10 cellular contexts compared by ENCODE assay signal in the genomic region with DNA sequence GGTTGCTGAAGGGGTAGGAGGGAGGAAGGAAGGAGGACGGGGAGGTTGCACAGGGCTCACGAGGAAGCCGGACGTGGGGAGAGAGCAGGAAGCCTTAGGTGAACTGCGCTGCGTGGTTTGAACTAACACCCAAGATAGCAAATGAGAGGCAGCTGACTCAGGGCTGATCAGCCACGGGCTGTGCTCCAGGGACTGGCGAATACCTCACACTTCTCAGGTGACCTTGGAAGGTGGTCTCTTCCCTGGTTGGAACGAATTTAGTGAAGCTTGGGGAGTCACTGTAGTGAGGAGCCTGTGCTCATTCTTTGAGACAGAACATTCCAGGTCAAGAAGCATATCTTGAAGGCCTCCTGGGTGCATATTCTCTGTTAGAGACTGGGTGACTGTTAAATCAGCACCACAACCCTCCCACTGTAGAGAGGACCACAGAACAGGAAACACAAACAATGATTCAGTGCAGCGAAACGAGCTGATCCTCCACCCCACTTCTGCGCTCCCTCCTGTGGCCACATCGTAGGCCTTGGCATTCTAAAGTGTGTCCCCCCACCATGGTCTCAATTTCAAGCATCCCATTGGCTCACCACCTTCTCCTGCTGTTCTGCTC. TPM values are rescaled to one million over a fixed set of nuclear protein-coding genes. Genes with fewer than 3 reads are reported as not detected.
DNase-seq lines count a peak whose midpoint lies in the region; ATAC-seq, FAIRE-seq and TF ChIP-seq lines count a peak whose summit lies in the region.
"Had no signal": no experiment of that assay in that cellular context is flagged by ENCODE, and none has a peak within 500 bp of the region (broad histone marks: within the 10 kb centered on the region; RNA-seq: fewer than 3 reads in every experiment).

No MANE protein-coding gene starts in this region.

- H3K4me2 ChIP-seq in BLaER1 treated with 17β-estradiol and CSF1 and Interleukin-3, amounts not matched to agents 10 nM and 100 nM, result peak overlapping the region; percentile 83 to 99 (median 97)
- H3K4me2 ChIP-seq in H1 (ENCODE audit: insufficient read depth in 1 of 2, low read depth in 2 of 2, low read length in 2 of 2) (no peak overlapping the region), OCI-LY7 (ENCODE audit: low read length) (no peak overlapping the region)

- H2BK5ac ChIP-seq in H1 (ENCODE audit: low read depth, low read length), result no peak overlapping the region

- peak overlapping the region; percentile 79 for H3K4me3 Mint-ChIP-seq in activated CD4-positive, alpha-beta T cell treated with anti-CD3 and anti-CD28 coated beads, Interleukin-2, amount 10 ng/mL, durations not matched to agents 7 days and 5 days

- no peak overlapping the region for H3K4ac ChIP-seq in H1 (replicated peaks; ENCODE audit: insufficient read length, low read depth, low read length)

- H3K9me3 Mint-ChIP-seq in activated CD4-positive, alpha-beta T cell treated with anti-CD3 and anti-CD28 coated beads, Interleukin-2, amount 10 ng/mL, durations not matched to agents 7 days and 5 days, result no peaks in the 10 kb centered on the region

- H4K5ac ChIP-seq in H1 (ENCODE audit: insufficient read length, low read depth, low read length), result no peak overlapping the region

- peaks cover 72% of the 10 kb centered on the region for H3K4me1 Mint-ChIP-seq in activated CD4-positive, alpha-beta T cell treated with anti-CD3 and anti-CD28 coated beads, Interleukin-2, amount 10 ng/mL, durations not matched to agents 7 days and 5 days

- H3K4me3 ChIP-seq in BLaER1 treated with 17β-estradiol and CSF1 and Interleukin-3, amounts not matched to agents 10 nM and 100 nM, result peak overlapping the region in 9 of 10 experiments; percentile 7 to 57 (median 27); a peak in 12 of 20 replicates
- H3K4me3 ChIP-seq in H1 (ENCODE audit: extremely low read depth in 1 of 4, insufficient read depth in 2 of 4, low read depth in 3 of 4, low read length in 4 of 4) (no peak overlapping the region), OCI-LY7 (ENCODE audit: low read depth, low read length, poor library complexity, severe bottlenecking) (no peak overlapping the region)

- CTCF ChIA-PET in activated CD4-positive, alpha-beta T cell treated with anti-CD3 and anti-CD28 coated beads, Interleukin-2, amount 10 ng/mL, durations not matched to agents 7 days and 5 days (lab: Charles Lee), result interaction anchor here (0.6 to 5.1 kb wide), 9 partner anchors 10 to 228 kb away, joined by 3 to 26 read pairs (median 5); no protein-coding TSS in a partner anchor
- CTCF ChIA-PET in H1 (lab: Charles Lee; ENCODE audit: partially characterized antibody) (interaction anchor here (0.9 to 1.4 kb wide), 5 partner anchors 10 to 56 kb away, joined by 3 to 5 read pairs (median 3); no protein-coding TSS in a partner anchor), OCI-LY7 (lab: Charles Lee; ENCODE audit: unreplicated experiment) (no interaction called here)

- peaks cover 75 to 87% (median 83%) of the 10 kb centered on the region in 10 experiments for H3K4me1 ChIP-seq in BLaER1 treated with 17β-estradiol and CSF1 and Interleukin-3, amounts not matched to agents 10 nM and 100 nM
- peaks cover 0 to 20% (median 8%) of the 10 kb centered on the region in 4 experiments; a peak in 5 of 7 replicates for H3K4me1 ChIP-seq in H1 (replicated peaks in 1 of 4; ENCODE audit: control insufficient read depth in 3 of 4, insufficient read depth in 4 of 4, low read length in 3 of 4)
- no peaks in the 10 kb centered on the region for H3K4me1 ChIP-seq in OCI-LY7 (ENCODE audit: insufficient read depth, low read length, poor library complexity, severe bottlenecking)

- no peak overlapping the region for H3K18ac ChIP-seq in H1 (ENCODE audit: extremely low read depth, low read length)

- no peaks in the 10 kb centered on the region for H3K79me2 ChIP-seq in H1 (ENCODE audit: control insufficient read depth in 1 of 2, insufficient read depth in 2 of 2, low read length in 2 of 2)
- H3K79me2 ChIP-seq in OCI-LY7 (ENCODE audit: insufficient read depth, low read depth, low read length), result no peaks in the 10 kb centered on the region

- H3K36me3 Mint-ChIP-seq in activated CD4-positive, alpha-beta T cell treated with anti-CD3 and anti-CD28 coated beads, Interleukin-2, amount 10 ng/mL, durations not matched to agents 7 days and 5 days (ENCODE audit: low read depth), result peaks cover 6% of the 10 kb centered on the region

- peaks cover 0 to 16% (median 0%) of the 10 kb centered on the region in 11 experiments; a peak in 2 of 22 replicates for H4K20me1 ChIP-seq in BLaER1 treated with 17β-estradiol and CSF1 and Interleukin-3, amounts not matched to agents 10 nM and 100 nM
- no peaks in the 10 kb centered on the region for H4K20me1 ChIP-seq in H1 (replicated peaks in 1 of 2; ENCODE audit: control insufficient read depth in 1 of 2, insufficient read depth in 2 of 2, low read length in 2 of 2)
- H4K20me1 ChIP-seq in OCI-LY7 (ENCODE audit: insufficient read depth, low read length), result no peaks in the 10 kb centered on the region

- FAIRE-seq in H1 (lab: Jason Lieb, UNC), result no peak
- FAIRE-seq: endometrium, G401.6 had no signal

- H2BK15ac ChIP-seq in H1 (ENCODE audit: low read length), result no peak overlapping the region

- no TSS peak for BruUV-seq in OCI-LY7 (replicated peaks; lab: Mats Ljungman, UMichigan)

- H2BK12ac ChIP-seq in H1 (ENCODE audit: low read depth, low read length), result no peak overlapping the region

- WGBS in H1 (ENCODE audit: extremely low coverage in 1 of 2, insufficient coverage in 1 of 2, insufficient read length in 1 of 2, insufficient replicate concordance in 2 of 2, low coverage in 1 of 2, low lambda C conversion rate in 2 of 2, missing lambda C conversion rate in 1 of 2), 2 experiments, result 89% methylated on average over 13 of the region's 13 CpGs; no CpG with 5 or more reads in 1 of the 2 experiments

- H4K91ac ChIP-seq in H1 (replicated peaks; ENCODE audit: insufficient read length, low read length), result no peak overlapping the region

- no peak for TF ChIP-seq CTCF in H1 (IDR thresholded peaks at IDR 0.05; ENCODE audit: control extremely low read depth in 1 of 3, insufficient read depth in 1 of 3, low read depth in 1 of 3, low read length in 3 of 3)
- TF ChIP-seq CTCF in OCI-LY7 (conservative IDR thresholded peaks at IDR 0.05; ENCODE audit: low read length), result no peak

- H3K27me3 ChIP-seq in BLaER1 treated with 17β-estradiol and CSF1 and Interleukin-3, amounts not matched to agents 10 nM and 100 nM, result no peaks in the 10 kb centered on the region
- no peaks in the 10 kb centered on the region; a peak in 1 of 7 replicates for H3K27me3 ChIP-seq in H1 (replicated peaks in 1 of 4; ENCODE audit: control insufficient read depth in 3 of 4, extremely low read depth in 1 of 4, insufficient read depth in 3 of 4, low read length in 3 of 4)

- no peak for TF ChIP-seq POLR2A in H1 (IDR thresholded peaks at IDR 0.05; ENCODE audit: control extremely low read depth in 1 of 2, low read depth in 2 of 2, low read length in 2 of 2)

- H3K9ac ChIP-seq in BLaER1 treated with 17β-estradiol and CSF1 and Interleukin-3, amounts not matched to agents 10 nM and 100 nM, result peak overlapping the region; percentile 26 to 83 (median 72); a peak in 20 of 22 replicates
- H3K9ac ChIP-seq in H1 (replicated peaks in 1 of 4; ENCODE audit: extremely low read depth in 1 of 4, low read depth in 3 of 4, low read length in 3 of 4), result no peak overlapping the region

- H2BK20ac ChIP-seq in H1 (ENCODE audit: low read length), result no peak overlapping the region

- intact Hi-C loops in OCI-LY7 (cut with micrococcal nuclease; ENCODE audit: unreplicated experiment), result no loop called here

- H3K56ac ChIP-seq in H1 (replicated peaks; ENCODE audit: insufficient read length, low read depth, low read length), result no peak overlapping the region

- H2AK5ac ChIP-seq in H1 (ENCODE audit: low read depth, low read length), result no peak overlapping the region

- no peak overlapping the region for H2BK120ac ChIP-seq in H1 (replicated peaks; ENCODE audit: low read depth, low read length)

- H3K9me3 ChIP-seq in BLaER1 treated with 17β-estradiol and CSF1 and Interleukin-3, amounts not matched to agents 10 nM and 100 nM (replicated peaks in 1 of 11), result peaks cover 0 to 8% (median 0%) of the 10 kb centered on the region in 11 experiments; a peak in 2 of 22 replicates
- no peaks in the 10 kb centered on the region for H3K9me3 ChIP-seq in H1 (ENCODE audit: insufficient read depth in 2 of 2, low read depth in 1 of 2, low read length in 1 of 2)
- H3K9me3 ChIP-seq in OCI-LY7 (ENCODE audit: low read length), result no peaks in the 10 kb centered on the region

- TF ChIP-seq EP300 in H1 (IDR thresholded peaks at IDR 0.05; ENCODE audit: borderline replicate concordance in 1 of 2, low read depth in 2 of 2, low read length in 2 of 2), result no peak

- POLR2A ChIA-PET in activated CD4-positive, alpha-beta T cell treated with anti-CD3 and anti-CD28 coated beads, Interleukin-2, amount 10 ng/mL, durations not matched to agents 7 days and 5 days (lab: Charles Lee), result no interaction called here
- POLR2A ChIA-PET in H1 (lab: Charles Lee; ENCODE audit: partially characterized antibody), result interaction anchor here (1.2 kb wide), 1 partner anchor 35 kb away, joined by 3 read pairs; no protein-coding TSS in a partner anchor
- POLR2A ChIA-PET in OCI-LY7 (lab: Charles Lee), result no interaction called here

- H2AFZ ChIP-seq in H1 (ENCODE audit: low read length) (peak overlapping the region; percentile 23; the same call in 1 of the 2 replicates), OCI-LY7 (ENCODE audit: low read length) (no peak overlapping the region)

- H3K14ac ChIP-seq in H1 (ENCODE audit: insufficient read length), result no peak overlapping the region

- H3K27ac Mint-ChIP-seq in activated CD4-positive, alpha-beta T cell treated with anti-CD3 and anti-CD28 coated beads, Interleukin-2, amount 10 ng/mL, durations not matched to agents 7 days and 5 days, result peak overlapping the region; percentile 97

- peak overlapping the region; percentile 11 to 93 (median 85); a peak in 21 of 22 replicates for H3K27ac ChIP-seq in BLaER1 treated with 17β-estradiol and CSF1 and Interleukin-3, amounts not matched to agents 10 nM and 100 nM
- H3K27ac ChIP-seq in H1 (ENCODE audit: low read depth, low read length), result no peak overlapping the region
- no peak overlapping the region for H3K27ac ChIP-seq in OCI-LY7 (ENCODE audit: low read depth, low read length, poor library complexity, severe bottlenecking)

- peak; percentile 81 for DNase-seq in activated CD4-positive, alpha-beta T cell treated with anti-CD3 and anti-CD28 coated beads, Interleukin-2, amount 10 ng/mL, durations not matched to agents 7 days and 5 days
- DNase-seq in H1 (ENCODE audit: low read depth in 1 of 2, low spot score in 2 of 2), result no peak
- peak; percentile 39 to 53 for DNase-seq in stimulated activated CD4-positive, alpha-beta T cell treated with anti-CD3 and anti-CD28 coated beads, Interleukin-12 subunit alpha, Interleukin-12 subunit beta, amount 100 ng/mL, for 24 hours (ENCODE audit: low read depth in 2 of 2)
- no peak for DNase-seq in OCI-LY7 (ENCODE audit: low spot score)
- no peak for DNase-seq in HK-2 (ENCODE audit: unreplicated experiment)

- H3K23ac ChIP-seq in H1 (ENCODE audit: insufficient read length), result no peak overlapping the region

- H3K79me1 ChIP-seq in H1 (ENCODE audit: low read depth, low read length), result no peaks in the 10 kb centered on the region

- no peaks in the 10 kb centered on the region for H3K27me3 Mint-ChIP-seq in activated CD4-positive, alpha-beta T cell treated with anti-CD3 and anti-CD28 coated beads, Interleukin-2, amount 10 ng/mL, durations not matched to agents 7 days and 5 days

- ATAC-seq in HG03103 (IDR thresholded peaks at IDR 0.05; ENCODE audit: low read depth, unreplicated experiment) (peak; percentile 40), HG03521 (IDR thresholded peaks at IDR 0.05; ENCODE audit: unreplicated experiment) (no peak)

- H3K23me2 ChIP-seq in H1 (ENCODE audit: low read depth, low read length), result no peaks in the 10 kb centered on the region

- H4K8ac ChIP-seq in H1 (ENCODE audit: extremely low read depth, insufficient read depth, low read length), result no peak overlapping the region

- no peaks in the 10 kb centered on the region for H3K9me2 ChIP-seq in OCI-LY7 (ENCODE audit: insufficient read depth, low read length)

- no peaks in the 10 kb centered on the region for H3K36me3 ChIP-seq in BLaER1 treated with 17β-estradiol and CSF1 and Interleukin-3, amounts not matched to agents 10 nM and 100 nM
- H3K36me3 ChIP-seq in H1 (ENCODE audit: control insufficient read depth in 2 of 4, insufficient read depth in 4 of 4, low read length in 3 of 4), result no peaks in the 10 kb centered on the region
- no peaks in the 10 kb centered on the region for H3K36me3 ChIP-seq in OCI-LY7 (ENCODE audit: insufficient read depth, low read length)

- TF ChIP-seq RAD21 in H1 (IDR thresholded peaks at IDR 0.05 in 1 of 2, conservative IDR thresholded peaks at IDR 0.05 in 1 of 2; ENCODE audit: low read depth in 2 of 2, low read length in 2 of 2), result no peak

RNA-seq across cellular contexts. Expression of a gene that starts 33.8 kb away (rescaled TPM):
- 1 to 10 TPM; 3.7 to 5.0 TPM for total RNA-seq in activated CD4-positive, alpha-beta T cell treated with anti-CD3 and anti-CD28 coated beads, Interleukin-2, amount 10 ng/mL, durations not matched to agents 7 days and 5 days
- total RNA-seq in H1 (2021; fragmentation: NEBNext Ultra II Directional; extraction: Animal tissue kit (Norgen Biotek cat#: 25700)), result 0.59 and 1.4 TPM in 2 replicates
- 0.42 and 0.63 TPM in 2 replicates for polyA plus RNA-seq in H1 (2011; rRNA removed)
- polyA plus RNA-seq in H1 (2011; cell fraction: cytosol; rRNA removed), result 0.67 TPM
- 2.0 TPM for polyA plus RNA-seq in H1 (2011; cell fraction: nucleus; rRNA removed)
- polyA plus RNA-seq in H1 (2012, experiment 1 of 2), result 0.48 to 0.59 TPM (median 0.49 TPM) in 4 replicates
- polyA plus RNA-seq in H1 (2012, experiment 2 of 2), result 0.37 TPM
- 0.28 TPM for polyA plus RNA-seq in H1 (2013, experiment 1 of 2)
- polyA plus RNA-seq in H1 (2013, experiment 2 of 2), result 0.40 TPM
- 0.16 and 0.41 TPM in 2 replicates for polyA minus RNA-seq in H1 (2011; rRNA and poly(A)+ RNA removed)
- polyA minus RNA-seq in H1 (2011; cell fraction: cytosol; rRNA and poly(A)+ RNA removed), result 0.66 TPM
- 0.90 TPM for polyA minus RNA-seq in H1 (2011; cell fraction: nucleus; rRNA and poly(A)+ RNA removed)
- 0.03 and 1.6 TPM in 2 replicates for total RNA-seq in OCI-LY7 (2014; rRNA removed; shearing (Covaris generic))
- total RNA-seq in OCI-LY7 (2022), result not detected in 2 replicates

RNA-seq across cellular contexts. Expression of a gene that starts 59.4 kb away (rescaled TPM):
- not detected for total RNA-seq in activated CD4-positive, alpha-beta T cell treated with anti-CD3 and anti-CD28 coated beads, Interleukin-2, amount 10 ng/mL, durations not matched to agents 7 days and 5 days
- total RNA-seq in H1 (2021; fragmentation: NEBNext Ultra II Directional; extraction: Animal tissue kit (Norgen Biotek cat#: 25700)), result not detected in 2 replicates
- not detected in 2 replicates for polyA plus RNA-seq in H1 (2011; rRNA removed)
- not detected for polyA plus RNA-seq in H1 (2011; cell fraction: cytosol; rRNA removed)
- polyA plus RNA-seq in H1 (2011; cell fraction: nucleus; rRNA removed), result not detected
- not detected in 4 replicates for polyA plus RNA-seq in H1 (2012, experiment 1 of 2)
- not detected for polyA plus RNA-seq in H1 (2012, experiment 2 of 2)
- not detected for polyA plus RNA-seq in H1 (2013, experiment 1 of 2)
- not detected for polyA plus RNA-seq in H1 (2013, experiment 2 of 2)
- not detected in 2 replicates for polyA minus RNA-seq in H1 (2011; rRNA and poly(A)+ RNA removed)
- not detected for polyA minus RNA-seq in H1 (2011; cell fraction: cytosol; rRNA and poly(A)+ RNA removed)
- polyA minus RNA-seq in H1 (2011; cell fraction: nucleus; rRNA and poly(A)+ RNA removed), result not detected
- total RNA-seq in OCI-LY7 (2014; rRNA removed; shearing (Covaris generic)), result not detected in 2 replicates
- not detected in 2 replicates for total RNA-seq in OCI-LY7 (2022)

Comparison
In these comparisons a context has a peak if more than half of its experiments do, and no peak if none do; other contexts are left out.
1. H3K27ac ChIP-seq: peak in BLaER1 treated with 17β-estradiol and CSF1 and Interleukin-3, amounts not matched to agents 10 nM and 100 nM (11 of 11); none in H1 (single experiment) and OCI-LY7 (single experiment).
2. H3K4me2 ChIP-seq: peak in BLaER1 treated with 17β-estradiol and CSF1 and Interleukin-3, amounts not matched to agents 10 nM and 100 nM (11 of 11); none in H1 (0 of 2) and OCI-LY7 (single experiment).
3. H3K4me3 ChIP-seq: peak in BLaER1 treated with 17β-estradiol and CSF1 and Interleukin-3, amounts not matched to agents 10 nM and 100 nM (9 of 10); none in H1 (0 of 4) and OCI-LY7 (single experiment).
4. H3K9ac ChIP-seq: peak in BLaER1 treated with 17β-estradiol and CSF1 and Interleukin-3, amounts not matched to agents 10 nM and 100 nM (11 of 11); none in H1 (0 of 4).
5. DNase-seq: peak in activated CD4-positive, alpha-beta T cell treated with anti-CD3 and anti-CD28 coated beads, Interleukin-2, amount 10 ng/mL, durations not matched to agents 7 days and 5 days (single experiment) and stimulated activated CD4-positive, alpha-beta T cell treated with anti-CD3 and anti-CD28 coated beads, Interleukin-12 subunit alpha, Interleukin-12 subunit beta, amount 100 ng/mL, for 24 hours (2 of 2); none in H1 (0 of 2), OCI-LY7 (single experiment) and HK-2 (single experiment).